17 cellular contexts compared by ENCODE assay signal in genomic region chr9:109254317-109254716, GRCh38.
DNase-seq lines count a peak whose midpoint lies in the region; FAIRE-seq and TF ChIP-seq lines count a peak whose summit lies in the region.
"Had no signal": no experiment of that assay in that cellular context is flagged by ENCODE, and none has a peak within 500 bp of the region (broad histone marks: within the 10 kb centered on the region; RNA-seq: fewer than 3 reads in every experiment).

No MANE protein-coding gene starts in this region.

- H3K9me3 ChIP-seq in skeletal muscle satellite cell (replicated peaks; ENCODE audit: low read length) (no peaks in the 10 kb centered on the region), OCI-LY7 (ENCODE audit: low read length) (no peaks in the 10 kb centered on the region)

- peak overlapping the region; percentile 51 for H3K9ac ChIP-seq in skeletal muscle satellite cell (ENCODE audit: low read depth, low read length)

- DNase-seq in ELR (ENCODE audit: low read depth), result peak; percentile 48
- DNase-seq in amniotic epithelial cell (ENCODE audit: low read depth), result peak; percentile 92
- peak; percentile 67 for DNase-seq in fibroblast of the aortic adventitia (ENCODE audit: low read depth)
- DNase-seq in frontal cortex (ENCODE audit: low spot score in 2 of 2), result no peak
- no peak for DNase-seq in T-helper 9 cell
- DNase-seq in OCI-LY7 (ENCODE audit: low spot score), result no peak
- no peak for DNase-seq in GM10248 (ENCODE audit: extremely low spot score)
- DNase-seq: activated CD4-positive, alpha-beta T cell treated with anti-CD3 and anti-CD28 coated beads, Interleukin-2, amount 50 U/mL, for 4 hours; activated gamma-delta T cell treated with Interleukin-2 at 50 U/mL for 16 hours; CD8-positive, alpha-beta T cell; foreskin melanocyte; immature natural killer cell; NCI-H1105; stimulated activated naive CD4-positive, alpha-beta T cell treated with Interleukin-2 at 50 U/mL for 16 hours; T-helper 2 cell had no signal

- H3K4me2 ChIP-seq in skeletal muscle satellite cell (ENCODE audit: low read length), result peak overlapping the region; percentile 50
- H3K4me2 ChIP-seq in OCI-LY7 (ENCODE audit: low read length), result no peak overlapping the region

- H3K36me3 ChIP-seq in skeletal muscle satellite cell (ENCODE audit: insufficient read depth, low read length) (no peaks in the 10 kb centered on the region), OCI-LY7 (ENCODE audit: insufficient read depth, low read length) (no peaks in the 10 kb centered on the region)

- intact Hi-C loops in OCI-LY7 (cut with micrococcal nuclease; ENCODE audit: unreplicated experiment), result no loop called here

- no peaks in the 10 kb centered on the region for H4K20me1 ChIP-seq in OCI-LY7 (ENCODE audit: insufficient read depth, low read length)

- peaks cover 50% of the 10 kb centered on the region for H3K4me1 ChIP-seq in skeletal muscle satellite cell (ENCODE audit: control insufficient read depth, insufficient read depth, low read length)
- H3K4me1 ChIP-seq in OCI-LY7 (ENCODE audit: insufficient read depth, low read length, poor library complexity, severe bottlenecking), result no peaks in the 10 kb centered on the region

- H3K9me2 ChIP-seq in OCI-LY7 (ENCODE audit: insufficient read depth, low read length), result no peaks in the 10 kb centered on the region

- H3K27me3 ChIP-seq in skeletal muscle satellite cell (ENCODE audit: control insufficient read depth, insufficient read depth, low read length), result no peaks in the 10 kb centered on the region

- CTCF ChIA-PET in OCI-LY7 (lab: Charles Lee; ENCODE audit: unreplicated experiment), result no interaction called here
- CTCF ChIA-PET in GM10248 (lab: Yijun Ruan, JAX), result no interaction called here

- BruUV-seq in OCI-LY7 (replicated peaks; lab: Mats Ljungman, UMichigan), result no TSS peak

- no peaks in the 10 kb centered on the region for H3K79me2 ChIP-seq in OCI-LY7 (ENCODE audit: insufficient read depth, low read depth, low read length)

- no peak for FAIRE-seq in frontal cortex (lab: Jason Lieb, UNC)
- FAIRE-seq: colon had no signal

- POLR2A ChIA-PET in OCI-LY7 (lab: Charles Lee) (no interaction called here), GM10248 (lab: Yijun Ruan, JAX) (no interaction called here)

- H2AFZ ChIP-seq in OCI-LY7 (ENCODE audit: low read length), result no peak overlapping the region

- no peak for TF ChIP-seq CTCF in fibroblast of the aortic adventitia (IDR thresholded peaks at IDR 0.05; ENCODE audit: insufficient read depth, low read length)
- no peak for TF ChIP-seq CTCF in OCI-LY7 (conservative IDR thresholded peaks at IDR 0.05; ENCODE audit: low read length)
- no peak for TF ChIP-seq CTCF in GM10248 (IDR thresholded peaks at IDR 0.05; ENCODE audit: control extremely low read depth, extremely low read depth, low read depth, missing control alignments)

- H3K4me3 ChIP-seq in fibroblast of the aortic adventitia (ENCODE audit: low read depth, low read length), result no peak overlapping the region
- peak overlapping the region; percentile 19 for H3K4me3 ChIP-seq in skeletal muscle satellite cell (ENCODE audit: low read length)
- no peak overlapping the region for H3K4me3 ChIP-seq in OCI-LY7 (ENCODE audit: low read depth, low read length, poor library complexity, severe bottlenecking)

- H3K27ac ChIP-seq in OCI-LY7 (ENCODE audit: low read depth, low read length, poor library complexity, severe bottlenecking), result no peak overlapping the region

Comparison
In these comparisons a context has a peak if more than half of its experiments do, and no peak if none do; other contexts are left out.
1. DNase-seq: peak in ELR (single experiment), amniotic epithelial cell (single experiment) and fibroblast of the aortic adventitia (single experiment); none in frontal cortex (0 of 2), T-helper 9 cell (single experiment), OCI-LY7 (single experiment) and GM10248 (single experiment).